In genomic region chr7:31067491-31067890, GRCh38 we compare ENCODE assay signal across 21 cellular contexts. TPM values are rescaled to one million over a fixed set of nuclear protein-coding genes. Genes with fewer than 3 reads are reported as not detected.
"Had no signal": no experiment of that assay in that cellular context is flagged by ENCODE, and none has a peak within 500 bp of the region (broad histone marks: within the 10 kb centered on the region; RNA-seq: fewer than 3 reads in every experiment).

No MANE protein-coding gene starts in this region.

- H3K27me3 ChIP-seq: hepatocyte, right atrium auricular region had no signal

- H3K27ac ChIP-seq: coronary artery, hepatocyte, right atrium auricular region, stomach had no signal

- H3K9me3 ChIP-seq: right atrium auricular region, stomach had no signal

- FAIRE-seq: endothelial cell of umbilical vein, small intestine, urothelium cell line had no signal

- H3K4me1 ChIP-seq: right atrium auricular region, stomach had no signal

- H3K4me3 ChIP-seq: coronary artery, hepatocyte, right atrium auricular region, stomach had no signal

- DNase-seq: effector CD4-positive, alpha-beta T cell; endodermal cell; erythroblast; foreskin melanocyte; left ventricle myocardium superior; mesendoderm; naive thymus-derived CD4-positive, alpha-beta T cell; small intestine; stimulated activated CD4-positive, alpha-beta T cell treated with anti-CD3 and anti-CD28 coated beads, Interleukin-12 subunit alpha, Interleukin-12 subunit beta, amount 100 ng/mL, for 4 hours; stimulated activated naive CD4-positive, alpha-beta T cell; stomach; trophoblast cell had no signal

- ATAC-seq: left colon; left ventricle myocardium superior; naive thymus-derived CD4-positive, alpha-beta T cell had no signal

- H3K36me3 ChIP-seq: right atrium auricular region, stomach had no signal

RNA-seq across cellular contexts. Expression of gene ADCYAP1R1, which starts 15.4 kb away (rescaled TPM):
- total RNA-seq: endothelial cell of umbilical vein; kidney epithelial cell; lung microvascular endothelial cell; naive thymus-derived CD4-positive, alpha-beta T cell; osteocyte had no signal
- polyA plus RNA-seq: hepatocyte; naive thymus-derived CD4-positive, alpha-beta T cell had no signal
